16 cellular contexts compared by ENCODE assay signal in the genomic region with DNA sequence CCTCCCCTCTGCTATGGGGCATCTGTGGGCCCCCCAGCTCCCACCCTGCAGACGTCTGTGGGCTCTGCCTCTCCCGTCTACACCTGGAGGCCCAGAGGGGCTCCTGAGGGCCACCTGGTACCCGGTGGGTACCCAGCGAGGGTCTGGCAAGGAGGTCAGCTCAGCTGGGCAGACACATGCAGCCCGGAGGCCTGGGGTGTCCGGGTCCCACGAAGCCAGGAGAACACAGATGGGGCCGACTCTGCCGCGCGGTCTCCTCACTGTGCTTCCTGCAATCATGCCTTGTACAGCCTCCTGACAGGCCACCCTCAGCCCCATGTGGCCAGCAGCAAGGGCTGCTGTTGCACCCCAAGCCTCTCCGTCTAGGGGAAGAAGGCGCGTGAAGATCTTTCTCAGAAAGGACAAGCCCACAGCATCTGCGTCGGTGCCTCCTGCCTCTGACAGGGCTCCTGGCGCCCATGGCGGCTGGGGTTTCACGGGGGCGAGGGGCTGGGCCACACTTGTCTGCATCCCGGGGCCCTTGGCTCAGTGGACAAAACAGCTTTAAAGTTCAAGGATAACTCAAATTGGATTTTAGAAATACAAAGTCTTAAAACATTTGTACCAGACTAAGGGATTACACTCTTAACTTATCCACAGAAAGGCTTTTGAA.
DNase-seq lines count a peak whose midpoint lies in the region; ATAC-seq and TF ChIP-seq lines count a peak whose summit lies in the region.
"Had no signal": no experiment of that assay in that cellular context is flagged by ENCODE, and none has a peak within 500 bp of the region (broad histone marks: within the 10 kb centered on the region; RNA-seq: fewer than 3 reads in every experiment).

No MANE protein-coding gene starts in this region.

- no peaks in the 10 kb centered on the region for H3K9me3 Mint-ChIP-seq in stimulated activated naive CD8-positive, alpha-beta T cell treated with anti-CD3 and anti-CD28 coated beads, Interleukin-15, amount 100 ng/mL, for 72 hours
- H3K9me3 Mint-ChIP-seq: CD8-positive, alpha-beta T cell had no signal

- no peaks in the 10 kb centered on the region for H3K36me3 ChIP-seq in upper lobe of right lung
- H3K36me3 ChIP-seq: BLaER1 treated with 17β-estradiol and CSF1 and Interleukin-3, amounts not matched to agents 10 nM and 100 nM had no signal

- no peak overlapping the region for H3K27ac Mint-ChIP-seq in stimulated activated naive CD8-positive, alpha-beta T cell treated with anti-CD3 and anti-CD28 coated beads, Interleukin-15, amount 100 ng/mL, for 72 hours
- H3K27ac Mint-ChIP-seq: B cell; CD8-positive, alpha-beta T cell; GM23338; HFFc6 had no signal

- H3K4me1 Mint-ChIP-seq in stimulated activated naive CD8-positive, alpha-beta T cell treated with anti-CD3 and anti-CD28 coated beads, Interleukin-15, amount 100 ng/mL, for 72 hours: no peaks in the 10 kb centered on the region
- H3K4me1 Mint-ChIP-seq: B cell, GM23338 had no signal

- H3K4me3 ChIP-seq in iPS-18c (ENCODE audit: insufficient read depth, low read depth, low read length): peak overlapping the region; percentile 15; the same call in 1 of the 2 replicates
- H3K4me3 ChIP-seq in upper lobe of right lung: no peak overlapping the region
- H3K4me3 ChIP-seq: BLaER1 treated with 17β-estradiol and CSF1 and Interleukin-3, amounts not matched to agents 10 nM and 100 nM; GM23338 had no signal

- peaks cover 9% of the 10 kb centered on the region for H3K27me3 ChIP-seq in upper lobe of right lung

- H3K27me3 Mint-ChIP-seq in stimulated activated naive CD8-positive, alpha-beta T cell treated with anti-CD3 and anti-CD28 coated beads, Interleukin-15, amount 100 ng/mL, for 72 hours: peaks cover 31% of the 10 kb centered on the region
- H3K27me3 Mint-ChIP-seq: B cell had no signal

- intact Hi-C loops in upper lobe of right lung (cut with DNase I): no loop called here

- DNase-seq in stimulated activated naive CD8-positive, alpha-beta T cell treated with anti-CD3 and anti-CD28 coated beads, Interleukin-15, amount 100 ng/mL, for 72 hours: no peak
- DNase-seq in stimulated activated naive CD8-positive, alpha-beta T cell treated with anti-CD3 and anti-CD28 coated beads, Interleukin-15, Interleukin-2, amounts not matched to agents 100 U/mL and 50 U/mL, for 24 hours: no peak
- DNase-seq in upper lobe of right lung: no peak
- DNase-seq in NCI-H524 (lab: John Stamatoyannopoulos, UW): no peak
- DNase-seq: Calu3; CD8-positive, alpha-beta T cell; DMS79 treated with DMSO at 0.1 percent for 48 hours; GF-D8; HFFc6 had no signal

- H3K27ac ChIP-seq in upper lobe of right lung: no peak overlapping the region
- H3K27ac ChIP-seq: BLaER1 treated with 17β-estradiol and CSF1 and Interleukin-3, amounts not matched to agents 10 nM and 100 nM had no signal

- ATAC-seq in stimulated activated naive CD8-positive, alpha-beta T cell treated with anti-CD3 and anti-CD28 coated beads, Interleukin-15, amount 100 ng/mL, for 72 hours: peak; percentile 49
- no peak for ATAC-seq in stimulated activated naive CD8-positive, alpha-beta T cell treated with anti-CD3 and anti-CD28 coated beads, Interleukin-15, Interleukin-2, amounts not matched to agents 100 U/mL and 50 U/mL, for 24 hours
- ATAC-seq in upper lobe of right lung (peak; percentile 40), HG02642 (IDR thresholded peaks at IDR 0.05; ENCODE audit: poor library complexity, unreplicated experiment) (no peak)
- ATAC-seq: CD8-positive, alpha-beta T cell; GM23338; HCT116; HepG2 had no signal

- H3K4me1 ChIP-seq in upper lobe of right lung: no peaks in the 10 kb centered on the region

- H3K9me3 ChIP-seq in iPS-18c (ENCODE audit: control insufficient read depth, insufficient read depth, low read length) (peaks cover 46% of the 10 kb centered on the region), upper lobe of right lung (no peaks in the 10 kb centered on the region)

- no peak for TF ChIP-seq CTCF in upper lobe of right lung (IDR thresholded peaks at IDR 0.05)

- H3K4me3 Mint-ChIP-seq in stimulated activated naive CD8-positive, alpha-beta T cell treated with anti-CD3 and anti-CD28 coated beads, Interleukin-15, amount 100 ng/mL, for 72 hours: no peak overlapping the region
- H3K4me3 Mint-ChIP-seq: B cell; CD8-positive, alpha-beta T cell; GM23338; HFFc6 had no signal

Comparison
In these comparisons a context has a peak if more than half of its experiments do, and no peak if none do; other contexts are left out.
1. ATAC-seq: peak in stimulated activated naive CD8-positive, alpha-beta T cell treated with anti-CD3 and anti-CD28 coated beads, Interleukin-15, amount 100 ng/mL, for 72 hours (single experiment) and upper lobe of right lung (single experiment); none in stimulated activated naive CD8-positive, alpha-beta T cell treated with anti-CD3 and anti-CD28 coated beads, Interleukin-15, Interleukin-2, amounts not matched to agents 100 U/mL and 50 U/mL, for 24 hours (single experiment) and HG02642 (single experiment).